In the genomic region with DNA sequence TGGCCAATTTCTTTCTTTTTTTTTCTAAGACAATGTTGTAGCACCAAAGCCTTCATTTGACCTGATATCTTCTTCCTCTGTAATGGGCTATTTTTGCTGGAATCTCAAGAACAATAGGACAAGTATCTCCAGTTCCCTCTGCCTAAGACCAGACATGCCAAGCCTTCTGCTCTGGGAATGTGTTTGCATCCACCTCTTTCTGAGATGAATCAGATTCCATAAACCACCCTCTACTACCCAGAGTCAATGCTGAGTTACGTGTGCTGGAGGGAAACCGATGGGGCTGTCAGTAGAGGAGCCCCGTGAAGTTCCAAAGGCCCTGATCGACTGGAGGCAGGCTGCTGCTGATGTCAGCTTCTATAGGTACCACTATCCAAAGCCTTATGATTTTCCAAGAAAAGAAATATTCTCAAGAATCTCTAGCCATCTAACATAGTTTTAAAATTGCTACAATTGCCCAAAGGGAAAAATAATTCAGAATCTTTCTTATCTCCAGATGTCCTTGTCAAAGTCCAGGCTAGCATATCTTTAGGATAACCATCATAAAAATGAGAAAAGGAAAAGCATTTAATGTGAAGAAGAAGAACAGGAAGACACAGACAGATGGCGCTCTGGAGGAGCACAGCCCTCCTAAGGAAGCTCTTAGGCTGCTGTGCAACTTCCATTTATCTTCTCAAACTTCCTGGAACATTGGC, we compare ENCODE assay signal across 10 cellular contexts.
DNase-seq lines count a peak whose midpoint lies in the region; TF ChIP-seq lines count a peak whose summit lies in the region.
"Had no signal": no experiment of that assay in that cellular context is flagged by ENCODE, and none has a peak within 500 bp of the region (broad histone marks: within the 10 kb centered on the region; RNA-seq: fewer than 3 reads in every experiment).

No MANE protein-coding gene starts in this region.

- DNase-seq in COR-L47 (lab: John Stamatoyannopoulos, UW), result peak; percentile 26
- peak; percentile 30 for DNase-seq in H4 (ENCODE audit: low spot score)
- peak; percentile 9 for DNase-seq in NT2/D1 (ENCODE audit: low read depth, low spot score)
- DNase-seq in erythroblast (lab: John Stamatoyannopoulos, UW), result peak; percentile 69 to 76
- DNase-seq in pons (ENCODE audit: low spot score), result peak; percentile 48
- DNase-seq in dedifferentiated amniotic fluid mesenchymal stem cell (ENCODE audit: extremely low spot score), result no peak
- DNase-seq in suprapubic skin (ENCODE audit: low spot score in 2 of 2), result no peak
- DNase-seq in NCI-H1048 (lab: John Stamatoyannopoulos, UW), result no peak
- DNase-seq: naive B cell had no signal

- no peaks in the 10 kb centered on the region for H3K27me3 ChIP-seq in NT2/D1 (ENCODE audit: insufficient read depth, insufficient read length)
- no peaks in the 10 kb centered on the region for H3K27me3 ChIP-seq in suprapubic skin
- H3K27me3 ChIP-seq: SJSA1 had no signal

- H3K27ac ChIP-seq in suprapubic skin, result no peak overlapping the region
- H3K27ac ChIP-seq: SJSA1 had no signal

- 39% methylated on average over 5 of the region's 5 CpGs for WGBS in suprapubic skin

- H3K9me3 ChIP-seq in NT2/D1 (ENCODE audit: insufficient read depth, low read length) (no peaks in the 10 kb centered on the region), suprapubic skin (no peaks in the 10 kb centered on the region)
- H3K9me3 ChIP-seq: SJSA1 had no signal

- H3K4me1 ChIP-seq in NT2/D1 (ENCODE audit: insufficient read depth, insufficient read length) (no peaks in the 10 kb centered on the region), suprapubic skin (no peaks in the 10 kb centered on the region)
- H3K4me1 ChIP-seq: SJSA1 had no signal

- TF ChIP-seq EP300 in suprapubic skin (IDR thresholded peaks at IDR 0.05), result no peak

- TF ChIP-seq CTCF in suprapubic skin (IDR thresholded peaks at IDR 0.05), result peak in 1 of 2 donors; percentile 22

- TF ChIP-seq POLR2A in erythroblast (IDR thresholded peaks at IDR 0.05; ENCODE audit: low read length) (no peak), suprapubic skin (IDR thresholded peaks at IDR 0.05) (no peak)

- H3K36me3 ChIP-seq in NT2/D1 (ENCODE audit: insufficient read depth, insufficient read length, low read length) (no peaks in the 10 kb centered on the region), suprapubic skin (no peaks in the 10 kb centered on the region)
- H3K36me3 ChIP-seq: SJSA1 had no signal

- H3K9ac ChIP-seq in NT2/D1 (ENCODE audit: insufficient read length, low read depth), result no peak overlapping the region

- no peak overlapping the region for H3K4me3 ChIP-seq in NT2/D1 (ENCODE audit: insufficient read length, low read depth)
- H3K4me3 ChIP-seq in suprapubic skin, result no peak overlapping the region
- H3K4me3 ChIP-seq: SJSA1 had no signal

Comparison
In these comparisons a context has a peak if more than half of its experiments do, and no peak if none do; other contexts are left out.
1. DNase-seq: peak in COR-L47 (single experiment), H4 (single experiment), NT2/D1 (single experiment), erythroblast (2 of 2) and pons (single experiment); none in dedifferentiated amniotic fluid mesenchymal stem cell (single experiment), suprapubic skin (0 of 2) and NCI-H1048 (single experiment).